Comparison of ENCODE assay signal across 21 cellular contexts in genomic region chr13:38093425-38093824, GRCh38.
DNase-seq lines count a peak whose midpoint lies in the region; TF ChIP-seq lines count a peak whose summit lies in the region.
"Had no signal": no experiment of that assay in that cellular context is flagged by ENCODE, and none has a peak within 500 bp of the region (broad histone marks: within the 10 kb centered on the region; RNA-seq: fewer than 3 reads in every experiment).

No MANE protein-coding gene starts in this region.

- TF ChIP-seq CTCF in HEK293 (tag by site-specific recombination; IDR thresholded peaks at IDR 0.05) (no peak), ovary (IDR thresholded peaks at IDR 0.05) (no peak)

- no peak for TF ChIP-seq EP300 in ovary (IDR thresholded peaks at IDR 0.05)

- WGBS in ovary, 3 donors, result 94 to 96% (median 95%) methylated on average over 4 of the region's 4 CpGs

- H3K36me3 Mint-ChIP-seq in activated naive CD8-positive, alpha-beta T cell treated with anti-CD3 and anti-CD28 coated beads for 36 hours, result no peaks in the 10 kb centered on the region
- H3K36me3 Mint-ChIP-seq: CD14-positive monocyte; CD4-positive, alpha-beta memory T cell; CD4-positive, CD25-positive, alpha-beta regulatory T cell; CD8-positive, alpha-beta memory T cell had no signal

- H3K27me3 Mint-ChIP-seq in activated naive CD8-positive, alpha-beta T cell treated with anti-CD3 and anti-CD28 coated beads for 36 hours, result no peaks in the 10 kb centered on the region
- H3K27me3 Mint-ChIP-seq: CD4-positive, alpha-beta memory T cell; CD4-positive, CD25-positive, alpha-beta regulatory T cell; CD8-positive, alpha-beta memory T cell had no signal

- no peaks in the 10 kb centered on the region for H3K4me1 ChIP-seq in HEK293 (ENCODE audit: control insufficient read depth, insufficient read depth, low read length)
- no peaks in the 10 kb centered on the region for H3K4me1 ChIP-seq in ovary (ENCODE audit: insufficient read depth)
- H3K4me1 ChIP-seq: BE2C, BLaER1 had no signal

- intact Hi-C loops in ovary (cut with DNase I), result no loop called here

- no peak for TF ChIP-seq POLR2A in ovary (IDR thresholded peaks at IDR 0.05)

- peak; percentile 43 to 58 for DNase-seq in NCI-H446 (lab: John Stamatoyannopoulos, UW)
- DNase-seq in NCI-H69 (lab: John Stamatoyannopoulos, UW), result peak; percentile 91
- no peak for DNase-seq in activated naive CD8-positive, alpha-beta T cell treated with anti-CD3 and anti-CD28 coated beads for 36 hours
- no peak for DNase-seq in ovary
- no peak for DNase-seq in NCI-H748 (lab: John Stamatoyannopoulos, UW; ENCODE audit: unreplicated experiment)
- DNase-seq: 8988T; ACHN; BE2C; C1 segment of cervical spinal cord; CD4-positive, alpha-beta memory T cell; CD4-positive, CD25-positive, alpha-beta regulatory T cell; CD8-positive, alpha-beta memory T cell; COR-L47; DMS 273 treated with DMSO at 0.1 percent for 48 hours; DMS153; DMS53; DMS79 treated with DMSO at 0.1 percent for 48 hours; GF-D8 had no signal

- H3K27me3 ChIP-seq in ovary, result no peaks in the 10 kb centered on the region
- H3K27me3 ChIP-seq: BE2C, BLaER1 had no signal

- H3K4me3 Mint-ChIP-seq in activated naive CD8-positive, alpha-beta T cell treated with anti-CD3 and anti-CD28 coated beads for 36 hours, result no peak overlapping the region
- H3K4me3 Mint-ChIP-seq: CD14-positive monocyte; CD4-positive, alpha-beta memory T cell; CD4-positive, CD25-positive, alpha-beta regulatory T cell; CD8-positive, alpha-beta memory T cell had no signal

- H3K27ac ChIP-seq in HEK293 (ENCODE audit: extremely low read depth, low read depth, low read length) (no peak overlapping the region), ovary (no peak overlapping the region)
- H3K27ac ChIP-seq: BLaER1 had no signal

- no peaks in the 10 kb centered on the region for H3K36me3 ChIP-seq in HEK293 (ENCODE audit: control insufficient read depth in 2 of 2, insufficient read depth in 1 of 2, low read length in 2 of 2)
- H3K36me3 ChIP-seq in ovary, result no peaks in the 10 kb centered on the region
- H3K36me3 ChIP-seq: BE2C, BLaER1 had no signal

- POLR2A ChIA-PET in HEK293 (lab: Yijun Ruan, JAX), result no interaction called here

- H3K9me3 ChIP-seq in HEK293 (ENCODE audit: control insufficient read depth, insufficient read depth, low read depth, low read length) (no peaks in the 10 kb centered on the region), ovary (no peaks in the 10 kb centered on the region)
- H3K9me3 ChIP-seq: BE2C, BLaER1 had no signal

- peaks cover 2% of the 10 kb centered on the region for H3K9me3 Mint-ChIP-seq in activated naive CD8-positive, alpha-beta T cell treated with anti-CD3 and anti-CD28 coated beads for 36 hours

- H3K4me1 Mint-ChIP-seq in activated naive CD8-positive, alpha-beta T cell treated with anti-CD3 and anti-CD28 coated beads for 36 hours, result no peaks in the 10 kb centered on the region
- H3K4me1 Mint-ChIP-seq: CD14-positive monocyte; CD4-positive, alpha-beta memory T cell; CD4-positive, CD25-positive, alpha-beta regulatory T cell; CD8-positive, alpha-beta memory T cell had no signal

- H3K4me3 ChIP-seq in HEK293 (ENCODE audit: low read depth, low read length), result no peak overlapping the region
- H3K4me3 ChIP-seq in ovary, result no peak overlapping the region
- H3K4me3 ChIP-seq: BLaER1 had no signal

- CTCF ChIA-PET in HEK293 (lab: Yijun Ruan, JAX), result no interaction called here

- H3K27ac Mint-ChIP-seq in activated naive CD8-positive, alpha-beta T cell treated with anti-CD3 and anti-CD28 coated beads for 36 hours, result no peak overlapping the region
- H3K27ac Mint-ChIP-seq: CD14-positive monocyte; CD4-positive, alpha-beta memory T cell; CD4-positive, CD25-positive, alpha-beta regulatory T cell; CD8-positive, alpha-beta memory T cell had no signal

TF ChIP-seq in HEK293, 187 proteins besides CTCF, POLR2A, EP300 and RAD21:
- TF ChIP-seq ZNF549 (tag by site-specific recombination; IDR thresholded peaks at IDR 0.05) (peak; percentile 92), ELK4 (IDR thresholded peaks at IDR 0.05; ENCODE audit: borderline replicate concordance, low read depth, low read length) (no peak), ZNF280D (tag by site-specific recombination; IDR thresholded peaks at IDR 0.05) (no peak)

Comparison
In these comparisons a context has a peak if more than half of its experiments do, and no peak if none do; other contexts are left out.
1. DNase-seq: peak in NCI-H446 (2 of 2) and NCI-H69 (single experiment); none in activated naive CD8-positive, alpha-beta T cell treated with anti-CD3 and anti-CD28 coated beads for 36 hours (single experiment), ovary (0 of 5) and NCI-H748 (single experiment).